ENCODE assay signal across 1 cellular context in the genomic region with DNA sequence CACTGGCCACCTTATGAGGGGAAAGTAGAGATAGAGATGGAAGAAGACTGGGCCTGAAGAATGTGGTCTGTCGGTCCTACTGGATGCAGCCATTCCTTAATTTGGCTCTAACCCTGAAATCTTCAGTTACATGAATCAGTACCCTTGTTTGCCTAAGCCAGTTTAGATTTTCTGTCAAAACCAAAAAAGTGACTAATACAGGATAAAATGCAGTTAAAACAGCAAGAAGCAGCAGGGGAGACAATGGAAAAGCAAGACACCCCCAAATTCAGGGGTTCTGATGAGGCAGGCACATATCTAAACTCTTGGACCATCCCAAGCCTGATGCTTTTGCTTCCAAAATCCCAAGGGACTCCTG.
TF ChIP-seq lines count a peak whose summit lies in the region.

No MANE protein-coding gene starts in this region.

TF ChIP-seq in WTC11, 78 proteins besides CTCF, POLR2A, EP300 and RAD21 (continued from another document):
- TF ChIP-seq, protein P1, sequence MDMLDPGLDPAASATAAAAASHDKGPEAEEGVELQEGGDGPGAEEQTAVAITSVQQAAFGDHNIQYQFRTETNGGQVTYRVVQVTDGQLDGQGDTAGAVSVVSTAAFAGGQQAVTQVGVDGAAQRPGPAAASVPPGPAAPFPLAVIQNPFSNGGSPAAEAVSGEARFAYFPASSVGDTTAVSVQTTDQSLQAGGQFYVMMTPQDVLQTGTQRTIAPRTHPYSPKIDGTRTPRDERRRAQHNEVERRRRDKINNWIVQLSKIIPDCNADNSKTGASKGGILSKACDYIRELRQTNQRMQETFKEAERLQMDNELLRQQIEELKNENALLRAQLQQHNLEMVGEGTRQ (CRISPR knock-in tag; IDR thresholded peaks at IDR 0.05) = no peak
- TF ChIP-seq, protein P2, sequence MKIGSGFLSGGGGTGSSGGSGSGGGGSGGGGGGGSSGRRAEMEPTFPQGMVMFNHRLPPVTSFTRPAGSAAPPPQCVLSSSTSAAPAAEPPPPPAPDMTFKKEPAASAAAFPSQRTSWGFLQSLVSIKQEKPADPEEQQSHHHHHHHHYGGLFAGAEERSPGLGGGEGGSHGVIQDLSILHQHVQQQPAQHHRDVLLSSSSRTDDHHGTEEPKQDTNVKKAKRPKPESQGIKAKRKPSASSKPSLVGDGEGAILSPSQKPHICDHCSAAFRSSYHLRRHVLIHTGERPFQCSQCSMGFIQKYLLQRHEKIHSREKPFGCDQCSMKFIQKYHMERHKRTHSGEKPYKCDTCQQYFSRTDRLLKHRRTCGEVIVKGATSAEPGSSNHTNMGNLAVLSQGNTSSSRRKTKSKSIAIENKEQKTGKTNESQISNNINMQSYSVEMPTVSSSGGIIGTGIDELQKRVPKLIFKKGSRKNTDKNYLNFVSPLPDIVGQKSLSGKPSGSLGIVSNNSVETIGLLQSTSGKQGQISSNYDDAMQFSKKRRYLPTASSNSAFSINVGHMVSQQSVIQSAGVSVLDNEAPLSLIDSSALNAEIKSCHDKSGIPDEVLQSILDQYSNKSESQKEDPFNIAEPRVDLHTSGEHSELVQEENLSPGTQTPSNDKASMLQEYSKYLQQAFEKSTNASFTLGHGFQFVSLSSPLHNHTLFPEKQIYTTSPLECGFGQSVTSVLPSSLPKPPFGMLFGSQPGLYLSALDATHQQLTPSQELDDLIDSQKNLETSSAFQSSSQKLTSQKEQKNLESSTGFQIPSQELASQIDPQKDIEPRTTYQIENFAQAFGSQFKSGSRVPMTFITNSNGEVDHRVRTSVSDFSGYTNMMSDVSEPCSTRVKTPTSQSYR (CRISPR knock-in tag; IDR thresholded peaks at IDR 0.05) = no peak
- TF ChIP-seq, protein P3, sequence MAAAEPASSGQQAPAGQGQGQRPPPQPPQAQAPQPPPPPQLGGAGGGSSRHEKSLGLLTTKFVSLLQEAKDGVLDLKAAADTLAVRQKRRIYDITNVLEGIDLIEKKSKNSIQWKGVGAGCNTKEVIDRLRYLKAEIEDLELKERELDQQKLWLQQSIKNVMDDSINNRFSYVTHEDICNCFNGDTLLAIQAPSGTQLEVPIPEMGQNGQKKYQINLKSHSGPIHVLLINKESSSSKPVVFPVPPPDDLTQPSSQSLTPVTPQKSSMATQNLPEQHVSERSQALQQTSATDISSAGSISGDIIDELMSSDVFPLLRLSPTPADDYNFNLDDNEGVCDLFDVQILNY (CRISPR knock-in tag; IDR thresholded peaks at IDR 0.05) = no peak
- no peak for TF ChIP-seq TEAD1 (CRISPR knock-in tag; IDR thresholded peaks at IDR 0.05)
